ENCODE assay signal across 16 cellular contexts in genomic region chr12:129776977-129777667, GRCh38.
"Had no signal": no experiment of that assay in that cellular context is flagged by ENCODE, and none has a peak within 500 bp of the region (broad histone marks: within the 10 kb centered on the region; RNA-seq: fewer than 3 reads in every experiment).

No MANE protein-coding gene starts in this region.

- H3K36me3 Mint-ChIP-seq: brain, type B pancreatic cell had no signal

- H3K27ac ChIP-seq: adrenal gland, hepatocyte, prostate gland, sigmoid colon had no signal

- H3K4me3 Mint-ChIP-seq: brain, nephron, type B pancreatic cell had no signal

- DNase-seq: activated CD4-positive, alpha-beta T cell treated with anti-CD3 and anti-CD28 coated beads, Interleukin-2, amount 50 U/mL, for 1 hour; activated CD4-positive, CD25-positive, alpha-beta regulatory T cell; activated naive CD4-positive, alpha-beta T cell treated with anti-CD3 and anti-CD28 coated beads, Interleukin-2, amount 50 U/mL, for 16 hours; adrenal gland; erythroblast; mesendoderm; occipital lobe; sigmoid colon; stimulated activated naive CD4-positive, alpha-beta T cell; substantia nigra had no signal

- H3K27ac Mint-ChIP-seq: activated T-helper 2 cell treated with anti-CD3 and anti-CD28 coated beads, Interferon-gamma antibody, Interleukin-2, Interleukin-4, amounts not matched to agents 10 μg/mL and 5 μg/mL and 100 μg/mL, durations not matched to agents 14 hours and 24 hours and 36 hours; brain; nephron; type B pancreatic cell had no signal

- H3K27me3 ChIP-seq: adrenal gland, hepatocyte, sigmoid colon had no signal

- H3K4me1 ChIP-seq: adrenal gland, prostate gland, sigmoid colon had no signal

- H3K4me3 ChIP-seq: adrenal gland, hepatocyte, prostate gland, sigmoid colon had no signal

- H3K9me3 Mint-ChIP-seq: nephron, type B pancreatic cell had no signal

- H3K9me3 ChIP-seq: adrenal gland, prostate gland, sigmoid colon had no signal

- H3K36me3 ChIP-seq: adrenal gland, prostate gland, sigmoid colon had no signal
